In genomic region chr1:26696191-26696644, GRCh38 we compare ENCODE assay signal across 8 cellular contexts. TPM values are rescaled to one million over a fixed set of nuclear protein-coding genes. Genes with fewer than 3 reads are reported as not detected.
A peak's percentile ranks its signal among the peaks of the same experiment; 100 is the strongest.
DNase-seq lines count a peak whose midpoint lies in the region; ATAC-seq and TF ChIP-seq lines count a peak whose summit lies in the region.

No MANE protein-coding gene starts in this region.

- no peaks in the 10 kb centered on the region for H3K27me3 ChIP-seq in CD4-positive, alpha-beta T cell (ENCODE audit: control insufficient read depth, insufficient read depth, low read length)
- no peaks in the 10 kb centered on the region for H3K27me3 ChIP-seq in IMR-90 (ENCODE audit: control insufficient read depth, insufficient read depth, low read length)
- H3K27me3 ChIP-seq in thyroid gland = no peaks in the 10 kb centered on the region

- H3K4me3 ChIP-seq in IMR-90 (ENCODE audit: insufficient read depth, low read depth, low read length) (peak overlapping the region; percentile 89), cardiac fibroblast (replicated peaks in 1 of 2; ENCODE audit: low read depth in 2 of 2, low read length in 2 of 2) (peak overlapping the region; percentile 71 to 73), mesodermal cell (ENCODE audit: extremely low read depth, insufficient read depth, low read length, poor library complexity, severe bottlenecking) (peak overlapping the region; percentile 91), thyroid gland (replicated peaks in 1 of 3) (peak overlapping the region; percentile 56 to 99 (median 68))

- TF ChIP-seq POLR2A in IMR-90 (IDR thresholded peaks at IDR 0.05; ENCODE audit: low read depth, low read length) (peak; percentile 9; the same call in 1 of the 2 replicates), thyroid gland (IDR thresholded peaks at IDR 0.05) (no peak)

- peak overlapping the region; percentile 88 for H3K27ac ChIP-seq in CD4-positive, alpha-beta T cell (ENCODE audit: low read depth, low read length)
- H3K27ac ChIP-seq in IMR-90 (ENCODE audit: insufficient read depth, low read length) = peak overlapping the region; percentile 88
- peak overlapping the region; percentile 89 for H3K27ac ChIP-seq in mesodermal cell (ENCODE audit: low read depth, low read length, severe bottlenecking)
- H3K27ac ChIP-seq in thyroid gland = peak overlapping the region; percentile 86 to 97 (median 94)

- WGBS in IMR-90 (ENCODE audit: extremely low coverage in 2 of 2, insufficient read length in 1 of 2), 2 experiments = 1% methylated on average over 37 of the region's 60 CpGs; no CpG with 5 or more reads in 1 of the 2 experiments
- WGBS in mesodermal cell (ENCODE audit: insufficient coverage in 2 of 2), 2 experiments = 0% methylated on average over 20 to 37 of the region's 60 CpGs
- 0% methylated on average over 32 to 33 of the region's 60 CpGs for WGBS in thyroid gland, 2 donors

- peak overlapping the region; percentile 74 for H3K27ac Mint-ChIP-seq in CD4-positive, alpha-beta T cell

- in situ Hi-C loops in IMR-90 (cut with MboI; ENCODE audit: low sequenced_read_pairs) = no loop called here

- peak overlapping the region; percentile 69 for H2AFZ ChIP-seq in IMR-90 (replicated peaks; ENCODE audit: low read length, poor library complexity)

- intact Hi-C loops in CD4-positive, alpha-beta T cell (cut with DNase I, micrococcal nuclease) = loop anchor here in 1 of 2 experiments (1.0 to 2.0 kb wide), 2 partner anchors 49 to 92 kb away; no protein-coding TSS in a partner anchor
- intact Hi-C loops in IMR-90 (cut with micrococcal nuclease) (loop anchor here (5.0 to 10.0 kb wide), 2 partner anchors 94 to 169 kb away; partner anchors contain the start of gene SFN), thyroid gland (cut with DNase I) (loop anchor here (5.0 kb wide), 1 partner anchor 91 kb away; the partner anchor contains the start of gene PIGV)

- peak; percentile 1 for ATAC-seq in CD4-positive, alpha-beta T cell (ENCODE audit: poor library complexity)
- ATAC-seq in IMR-90 (ENCODE audit: low read depth) = peak; percentile 1

- BruUV-seq in IMR-90 (replicated peaks; lab: Mats Ljungman, UMichigan) = no TSS peak

- POLR2A ChIA-PET in CD4-positive, alpha-beta T cell (lab: Charles Lee) = interaction anchor here (0.8 to 13.4 kb wide), 19 partner anchors 8 to 169 kb away, joined by 3 to 346 read pairs (median 5); partner anchors contain the start of gene PIGV
- POLR2A ChIA-PET in IMR-90 (lab: Charles Lee; ENCODE audit: unreplicated experiment) = no interaction called here

- H3K4me1 ChIP-seq in IMR-90 (ENCODE audit: control insufficient read depth, insufficient read depth, low read length) = peaks cover 18% of the 10 kb centered on the region
- peaks cover 30% of the 10 kb centered on the region for H3K4me1 ChIP-seq in mesodermal cell (ENCODE audit: control insufficient read depth, insufficient read depth, low read length, poor library complexity, severe bottlenecking)
- peaks cover 56 to 57% of the 10 kb centered on the region in 2 donors for H3K4me1 ChIP-seq in thyroid gland

- H4K91ac ChIP-seq in IMR-90 (ENCODE audit: insufficient read depth, low read depth, low read length) = no peak overlapping the region

- no peak overlapping the region for H3K4ac ChIP-seq in IMR-90 (ENCODE audit: low read depth, low read length)

- peak in 3 of 10 experiments; percentile 34 to 52 (median 39) for DNase-seq in CD4-positive, alpha-beta T cell
- DNase-seq in IMR-90 (no peak), cardiac fibroblast (ENCODE audit: low read depth in 2 of 2) (no peak), thyroid gland (no peak), RKO (ENCODE audit: low spot score) (no peak), SHP77 treated with DMSO at 0.1 percent for 48 hours (lab: John Stamatoyannopoulos, UW) (no peak), DMS 273 (lab: John Stamatoyannopoulos, UW; ENCODE audit: unreplicated experiment) (no peak)

- H4K8ac ChIP-seq in IMR-90 (ENCODE audit: low read depth in 2 of 2, low read length in 2 of 2) = no peak overlapping the region

- H3K36me3 Mint-ChIP-seq in CD4-positive, alpha-beta T cell (ENCODE audit: low read depth) = peaks cover 12% of the 10 kb centered on the region

- H3K4me1 Mint-ChIP-seq in CD4-positive, alpha-beta T cell (ENCODE audit: low read depth) = peaks cover 31% of the 10 kb centered on the region

- H2AK5ac ChIP-seq in IMR-90 (ENCODE audit: low read depth, low read length) = no peak overlapping the region

- no peaks in the 10 kb centered on the region for H3K27me3 Mint-ChIP-seq in CD4-positive, alpha-beta T cell

- no peaks in the 10 kb centered on the region for H3K9me3 ChIP-seq in CD4-positive, alpha-beta T cell (ENCODE audit: control insufficient read depth, low read length)
- H3K9me3 ChIP-seq in IMR-90 (ENCODE audit: control insufficient read depth, insufficient read depth, low read length) = no peaks in the 10 kb centered on the region
- H3K9me3 ChIP-seq in mesodermal cell (ENCODE audit: control insufficient read depth, low read length) = no peaks in the 10 kb centered on the region
- no peaks in the 10 kb centered on the region for H3K9me3 ChIP-seq in thyroid gland

- peaks cover 10% of the 10 kb centered on the region for H3K9me1 ChIP-seq in IMR-90 (ENCODE audit: insufficient read depth, low read length)

- no peak for TF ChIP-seq CTCF in CD4-positive, alpha-beta T cell (IDR thresholded peaks at IDR 0.05)
- no peak for TF ChIP-seq CTCF in IMR-90 (conservative IDR thresholded peaks at IDR 0.05; ENCODE audit: low read depth, low read length)
- no peak for TF ChIP-seq CTCF in cardiac fibroblast (IDR thresholded peaks at IDR 0.05; ENCODE audit: low read depth, low read length)
- no peak for TF ChIP-seq CTCF in thyroid gland (IDR thresholded peaks at IDR 0.05)

- no peak overlapping the region for H3K4me2 ChIP-seq in IMR-90 (ENCODE audit: low read depth, low read length)

- H3K4me3 Mint-ChIP-seq in CD4-positive, alpha-beta T cell = peak overlapping the region; percentile 87

- H3K56ac ChIP-seq in IMR-90 (ENCODE audit: extremely low read depth, insufficient read depth, low read length) = no peak overlapping the region

- no peaks in the 10 kb centered on the region for H3K9me3 Mint-ChIP-seq in CD4-positive, alpha-beta T cell

- no peak overlapping the region for H2BK15ac ChIP-seq in IMR-90 (ENCODE audit: low read depth, low read length)

- H2BK120ac ChIP-seq in IMR-90 (ENCODE audit: low read depth, low read length) = no peak overlapping the region

- H3K23ac ChIP-seq in IMR-90 (ENCODE audit: low read depth, low read length) = no peak overlapping the region

- TF ChIP-seq RAD21 in IMR-90 (IDR thresholded peaks at IDR 0.05; ENCODE audit: low read length) = no peak; the same call in 1 of the 2 replicates

- H3K14ac ChIP-seq in IMR-90 (replicated peaks; ENCODE audit: low read depth, low read length) = no peak overlapping the region

- H2AK9ac ChIP-seq in IMR-90 (replicated peaks; ENCODE audit: low read depth, low read length, poor library complexity) = peak overlapping the region; percentile 90

- peaks cover 37% of the 10 kb centered on the region for H4K20me1 ChIP-seq in IMR-90 (ENCODE audit: insufficient read depth, low read length)

- H3K79me1 ChIP-seq in IMR-90 (ENCODE audit: low read depth in 1 of 2, low read length in 2 of 2) = peaks cover 7 to 35% of the 10 kb centered on the region in 2 experiments; a peak in 3 of 4 replicates

- no peak overlapping the region for H3K18ac ChIP-seq in IMR-90 (ENCODE audit: low read depth, low read length)

- H3K36me3 ChIP-seq in IMR-90 (ENCODE audit: control insufficient read depth, insufficient read depth, low read length) = no peaks in the 10 kb centered on the region
- peaks cover 16% of the 10 kb centered on the region for H3K36me3 ChIP-seq in mesodermal cell (ENCODE audit: control insufficient read depth, insufficient read depth, low read length)
- H3K36me3 ChIP-seq in thyroid gland = no peaks in the 10 kb centered on the region

- CTCF ChIA-PET in CD4-positive, alpha-beta T cell (lab: Charles Lee) = interaction anchor here (1.3 to 3.8 kb wide), 5 partner anchors 26 to 137 kb away, joined by 3 to 29 read pairs (median 6); no protein-coding TSS in a partner anchor
- CTCF ChIA-PET in IMR-90 (lab: Yijun Ruan, JAX) = interaction anchor here (1.8 kb wide), 1 partner anchor 92 kb away, joined by 5 read pairs; no protein-coding TSS in a partner anchor

- dilution Hi-C loops in IMR-90 (cut with HindIII; ENCODE audit: low sequenced_read_pairs, unreplicated experiment) = no loop called here

- H3K9ac ChIP-seq in IMR-90 (ENCODE audit: low read depth, low read length) = peak overlapping the region; percentile 69

- H4K5ac ChIP-seq in IMR-90 (ENCODE audit: low read depth, low read length) = no peak overlapping the region

- H2BK20ac ChIP-seq in IMR-90 (ENCODE audit: low read depth, low read length) = no peak overlapping the region

- H2BK5ac ChIP-seq in IMR-90 (ENCODE audit: low read depth, low read length, poor library complexity, severe bottlenecking) = peak overlapping the region; percentile 82

TF ChIP-seq in IMR-90, 13 proteins besides CTCF, POLR2A, EP300 and RAD21:
- TF ChIP-seq MXI1 (IDR thresholded peaks at IDR 0.05; ENCODE audit: borderline replicate concordance, low read depth, low read length) = no peak
- peak; percentile 65; the same call in 1 of the 2 replicates for TF ChIP-seq MAZ (IDR thresholded peaks at IDR 0.05; ENCODE audit: borderline replicate concordance, low read depth, low read length)

RNA-seq across cellular contexts. Expression of gene ARID1A, which starts 0.4 kb away (rescaled TPM):
- 100 to 1,000 TPM; 102 to 103 TPM for total RNA-seq in CD4-positive, alpha-beta T cell
- total RNA-seq in IMR-90 (2012; rRNA removed) (14.0 and 16.7 TPM in 2 replicates), thyroid gland (10 to 100 TPM; 44.1 to 97.3 (median 78.4) TPM)
- 39.4 and 40.7 TPM in 2 replicates for polyA plus RNA-seq in IMR-90 (2012; rRNA removed)
- 21.1 and 38.8 TPM in 2 replicates for polyA plus RNA-seq in IMR-90 (2012; cell fraction: cytosol; rRNA removed)
- 89.6 and 144 TPM in 2 replicates for polyA plus RNA-seq in IMR-90 (2012; cell fraction: nucleus; rRNA removed; ENCODE audit: low replicate concordance)
- polyA plus RNA-seq in mesodermal cell (2013, experiment 1 of 2) = 59.9 TPM
- polyA plus RNA-seq in mesodermal cell (2013, experiment 2 of 2) = 51.2 TPM
